ENCODE assay signal across 27 cellular contexts in the genomic region with DNA sequence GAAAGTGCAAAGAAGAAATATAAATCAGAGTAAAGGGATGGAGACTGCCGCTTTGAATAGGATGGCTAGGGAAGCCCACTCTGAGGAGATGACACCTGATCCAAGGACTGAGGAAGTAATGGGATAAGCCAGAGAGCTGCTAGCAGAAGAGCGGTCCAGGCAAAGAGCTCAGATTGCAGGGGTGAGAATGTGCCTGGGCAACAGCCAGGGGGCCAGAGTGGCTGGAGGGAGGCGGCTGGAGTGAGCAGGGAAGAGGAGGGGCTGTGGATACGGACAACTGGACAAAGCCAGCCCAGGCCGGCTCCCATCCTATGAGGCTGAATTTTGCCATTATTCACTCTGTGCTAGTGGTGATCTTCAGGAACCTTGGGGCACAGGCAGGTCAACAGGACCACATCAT.
"Had no signal": no experiment of that assay in that cellular context is flagged by ENCODE, and none has a peak within 500 bp of the region (broad histone marks: within the 10 kb centered on the region; RNA-seq: fewer than 3 reads in every experiment).

No MANE protein-coding gene starts in this region.

- ATAC-seq: left cardiac atrium; left lung; lower lobe of right lung; naive thymus-derived CD8-positive, alpha-beta T cell; right cardiac atrium; sciatic nerve; stimulated activated naive B cell treated with anti-CD40 and anti-IgM and Interleukin-4, amounts not matched to agents 10 μg/mL and 1 μg/mL and 100 μg/mL, for 72 hours; stimulated activated naive CD8-positive, alpha-beta T cell treated with anti-CD3 and anti-CD28 coated beads, Interleukin-15, Interleukin-2, amounts not matched to agents 100 U/mL and 50 U/mL, for 24 hours; upper lobe of right lung had no signal

- H3K4me1 ChIP-seq: left lung, lower lobe of right lung, stomach, testis, thyroid gland, transverse colon, upper lobe of right lung had no signal

- H3K27me3 Mint-ChIP-seq: progenitor cell of endocrine pancreas; stimulated activated naive B cell treated with anti-CD40 and anti-IgM and Interleukin-4, amounts not matched to agents 10 μg/mL and 1 μg/mL and 100 μg/mL, for 72 hours had no signal

- H3K4me1 Mint-ChIP-seq: naive thymus-derived CD8-positive, alpha-beta T cell had no signal

- DNase-seq: heart left ventricle; kidney glomerular epithelial cell; left cardiac atrium; left lung; lower lobe of right lung; mammary epithelial cell; mesenchymal stem cell; naive thymus-derived CD8-positive, alpha-beta T cell; ovary; retina; right cardiac atrium; stimulated activated CD4-positive, alpha-beta T cell treated with anti-CD3 and anti-CD28 coated beads, Interleukin-12 subunit alpha, Interleukin-12 subunit beta, amount 100 ng/mL, for 4 hours; stimulated activated CD4-positive, alpha-beta T cell treated with anti-CD3 and anti-CD28 coated beads, Interleukin-15, amount 100 ng/mL, for 24 hours; stimulated activated CD4-positive, alpha-beta T cell treated with anti-CD3 and anti-CD28 coated beads, Interleukin-2, amount 100 ng/mL, for 24 hours; stimulated activated CD4-positive, alpha-beta T cell treated with anti-CD3 and anti-CD28 coated beads, Interleukin-4, amount 100 ng/mL, for 1 hour; stimulated activated naive B cell treated with anti-CD40 and anti-IgM and Interleukin-4, amounts not matched to agents 10 μg/mL and 1 μg/mL and 100 μg/mL, for 72 hours; stimulated activated naive CD8-positive, alpha-beta T cell treated with anti-CD3 and anti-CD28 coated beads, Interleukin-15, Interleukin-2, amounts not matched to agents 100 U/mL and 50 U/mL, for 24 hours; stomach; testis; thyroid gland; transverse colon; upper lobe of right lung had no signal

- H3K27me3 ChIP-seq: heart left ventricle, left lung, neutrophil, ovary, stomach, testis, thyroid gland, transverse colon, upper lobe of right lung had no signal

- H3K4me3 Mint-ChIP-seq: naive thymus-derived CD8-positive, alpha-beta T cell; nephron; stimulated activated naive B cell treated with anti-CD40 and anti-IgM and Interleukin-4, amounts not matched to agents 10 μg/mL and 1 μg/mL and 100 μg/mL, for 72 hours had no signal

- H3K36me3 ChIP-seq: heart left ventricle, left lung, lower lobe of right lung, neutrophil, ovary, thyroid gland, transverse colon, upper lobe of right lung had no signal

- H3K9me3 ChIP-seq: lower lobe of right lung, neutrophil, ovary, stomach, testis, thyroid gland, upper lobe of right lung had no signal

- H3K27ac ChIP-seq: heart left ventricle, left lung, lower lobe of right lung, neutrophil, ovary, skin epidermis, stomach, testis, thyroid gland, transverse colon, upper lobe of right lung had no signal

- H3K27ac Mint-ChIP-seq: naive thymus-derived CD8-positive, alpha-beta T cell; nephron; stimulated activated naive B cell treated with anti-CD40 and anti-IgM and Interleukin-4, amounts not matched to agents 10 μg/mL and 1 μg/mL and 100 μg/mL, for 72 hours had no signal

- H3K4me3 ChIP-seq: heart left ventricle, left lung, lower lobe of right lung, ovary, skin epidermis, stomach, testis, thyroid gland, transverse colon, upper lobe of right lung had no signal
